Comparison of ENCODE assay signal across 8 cellular contexts in genomic region chr4:158769175-158769831, GRCh38. TPM values are rescaled to one million over a fixed set of nuclear protein-coding genes. Genes with fewer than 3 reads are reported as not detected.
A peak's percentile ranks its signal among the peaks of the same experiment; 100 is the strongest.
DNase-seq lines count a peak whose midpoint lies in the region; ATAC-seq and TF ChIP-seq lines count a peak whose summit lies in the region.

No MANE protein-coding gene starts in this region.

- TF ChIP-seq CTCF in BE2C (IDR thresholded peaks at IDR 0.05; ENCODE audit: low read depth, low read length) (no peak), WTC11 (IDR thresholded peaks at IDR 0.05) (no peak), kidney epithelial cell (IDR thresholded peaks at IDR 0.05; ENCODE audit: insufficient read depth, low read length, poor library complexity, severe bottlenecking) (no peak)

- H3K27me3 ChIP-seq in BE2C = no peaks in the 10 kb centered on the region
- H3K27me3 ChIP-seq in kidney epithelial cell (ENCODE audit: control insufficient read depth, insufficient read depth, low read length) = no peaks in the 10 kb centered on the region

- H3K4me3 ChIP-seq in BE2C (ENCODE audit: low read depth, low read length) (peak overlapping the region; percentile 92), kidney epithelial cell (ENCODE audit: low read depth, low read length) (peak overlapping the region; percentile 60)

- H3K4me1 ChIP-seq in BE2C = no peaks in the 10 kb centered on the region

- CTCF ChIA-PET in WTC11 (lab: Charles Lee) = no interaction called here

- H3K4me3 Mint-ChIP-seq in WTC11 = peak overlapping the region; percentile 98

- H3K4me1 Mint-ChIP-seq in WTC11 = peaks cover 29% of the 10 kb centered on the region

- DNase-seq in BE2C = peak; percentile 42
- DNase-seq in HK-2 (ENCODE audit: unreplicated experiment) = peak; percentile 54
- peak; percentile 59 for DNase-seq in WTC11 (ENCODE audit: low spot score)
- DNase-seq in central memory CD4-positive, alpha-beta T cell = peak; percentile 40
- no peak for DNase-seq in kidney epithelial cell (ENCODE audit: low read depth)
- peak; percentile 47 to 55 for DNase-seq in stimulated activated CD4-positive, alpha-beta T cell treated with anti-CD3 and anti-CD28 coated beads, Interleukin-2, amount 100 ng/mL, for 24 hours
- DNase-seq in NCI-H1436 treated with DMSO at 0.1 percent for 48 hours (lab: John Stamatoyannopoulos, UW) = no peak

- H3K36me3 ChIP-seq in BE2C (no peaks in the 10 kb centered on the region), kidney epithelial cell (ENCODE audit: control insufficient read depth, insufficient read depth, low read length) (no peaks in the 10 kb centered on the region)

- H3K27me3 Mint-ChIP-seq in WTC11 (ENCODE audit: low read depth) = peaks cover 22% of the 10 kb centered on the region

- POLR2A ChIA-PET in WTC11 (lab: Charles Lee) = no interaction called here

- H3K9me3 Mint-ChIP-seq in WTC11 = no peaks in the 10 kb centered on the region

- no peaks in the 10 kb centered on the region for H3K9me3 ChIP-seq in BE2C

- no peaks in the 10 kb centered on the region for H3K36me3 Mint-ChIP-seq in WTC11

- ATAC-seq in GM19467 (IDR thresholded peaks at IDR 0.05; ENCODE audit: unreplicated experiment) (peak; percentile 21), WTC11 (peak; percentile 64)

- H3K27ac Mint-ChIP-seq in WTC11 = peak overlapping the region; percentile 58; the same call in 1 of the 2 replicates

TF ChIP-seq in WTC11, 78 proteins besides CTCF, POLR2A, EP300 and RAD21:
- TF ChIP-seq ETV6 (CRISPR knock-in tag; IDR thresholded peaks at IDR 0.05) (peak; percentile 38; the same call in 1 of the 2 replicates), E2F4 (CRISPR knock-in tag; IDR thresholded peaks at IDR 0.05; ENCODE audit: borderline replicate concordance, low read depth) (no peak), SMAD4 (CRISPR knock-in tag; IDR thresholded peaks at IDR 0.05) (no peak), ZNF263 (CRISPR knock-in tag; IDR thresholded peaks at IDR 0.05; ENCODE audit: low read depth) (no peak), CREM (CRISPR knock-in tag; IDR thresholded peaks at IDR 0.05) (0 out of 2 replicates have a peak, but pooled peaks have one; percentile 2), ZNF423 (CRISPR knock-in tag; IDR thresholded peaks at IDR 0.05) (no peak), KAT7 (CRISPR knock-in tag; IDR thresholded peaks at IDR 0.05; ENCODE audit: borderline replicate concordance) (peak; percentile 21; the same call in 1 of the 2 replicates)
- TF ChIP-seq, protein P1, sequence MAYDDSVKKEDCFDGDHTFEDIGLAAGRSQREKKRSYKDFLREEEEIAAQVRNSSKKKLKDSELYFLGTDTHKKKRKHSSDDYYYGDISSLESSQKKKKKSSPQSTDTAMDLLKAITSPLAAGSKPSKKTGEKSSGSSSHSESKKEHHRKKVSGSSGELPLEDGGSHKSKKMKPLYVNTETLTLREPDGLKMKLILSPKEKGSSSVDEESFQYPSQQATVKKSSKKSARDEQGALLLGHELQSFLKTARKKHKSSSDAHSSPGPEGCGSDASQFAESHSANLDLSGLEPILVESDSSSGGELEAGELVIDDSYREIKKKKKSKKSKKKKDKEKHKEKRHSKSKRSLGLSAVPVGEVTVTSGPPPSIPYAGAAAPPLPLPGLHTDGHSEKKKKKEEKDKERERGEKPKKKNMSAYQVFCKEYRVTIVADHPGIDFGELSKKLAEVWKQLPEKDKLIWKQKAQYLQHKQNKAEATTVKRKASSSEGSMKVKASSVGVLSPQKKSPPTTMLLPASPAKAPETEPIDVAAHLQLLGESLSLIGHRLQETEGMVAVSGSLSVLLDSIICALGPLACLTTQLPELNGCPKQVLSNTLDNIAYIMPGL (CRISPR knock-in tag; IDR thresholded peaks at IDR 0.05) = peak; percentile 60; the same call in 1 of the 2 replicates
- TF ChIP-seq, protein P2, sequence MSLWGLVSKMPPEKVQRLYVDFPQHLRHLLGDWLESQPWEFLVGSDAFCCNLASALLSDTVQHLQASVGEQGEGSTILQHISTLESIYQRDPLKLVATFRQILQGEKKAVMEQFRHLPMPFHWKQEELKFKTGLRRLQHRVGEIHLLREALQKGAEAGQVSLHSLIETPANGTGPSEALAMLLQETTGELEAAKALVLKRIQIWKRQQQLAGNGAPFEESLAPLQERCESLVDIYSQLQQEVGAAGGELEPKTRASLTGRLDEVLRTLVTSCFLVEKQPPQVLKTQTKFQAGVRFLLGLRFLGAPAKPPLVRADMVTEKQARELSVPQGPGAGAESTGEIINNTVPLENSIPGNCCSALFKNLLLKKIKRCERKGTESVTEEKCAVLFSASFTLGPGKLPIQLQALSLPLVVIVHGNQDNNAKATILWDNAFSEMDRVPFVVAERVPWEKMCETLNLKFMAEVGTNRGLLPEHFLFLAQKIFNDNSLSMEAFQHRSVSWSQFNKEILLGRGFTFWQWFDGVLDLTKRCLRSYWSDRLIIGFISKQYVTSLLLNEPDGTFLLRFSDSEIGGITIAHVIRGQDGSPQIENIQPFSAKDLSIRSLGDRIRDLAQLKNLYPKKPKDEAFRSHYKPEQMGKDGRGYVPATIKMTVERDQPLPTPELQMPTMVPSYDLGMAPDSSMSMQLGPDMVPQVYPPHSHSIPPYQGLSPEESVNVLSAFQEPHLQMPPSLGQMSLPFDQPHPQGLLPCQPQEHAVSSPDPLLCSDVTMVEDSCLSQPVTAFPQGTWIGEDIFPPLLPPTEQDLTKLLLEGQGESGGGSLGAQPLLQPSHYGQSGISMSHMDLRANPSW (CRISPR knock-in tag; conservative IDR thresholded peaks at IDR 0.05; ENCODE audit: low read depth) = no peak
- TF ChIP-seq, protein P3, sequence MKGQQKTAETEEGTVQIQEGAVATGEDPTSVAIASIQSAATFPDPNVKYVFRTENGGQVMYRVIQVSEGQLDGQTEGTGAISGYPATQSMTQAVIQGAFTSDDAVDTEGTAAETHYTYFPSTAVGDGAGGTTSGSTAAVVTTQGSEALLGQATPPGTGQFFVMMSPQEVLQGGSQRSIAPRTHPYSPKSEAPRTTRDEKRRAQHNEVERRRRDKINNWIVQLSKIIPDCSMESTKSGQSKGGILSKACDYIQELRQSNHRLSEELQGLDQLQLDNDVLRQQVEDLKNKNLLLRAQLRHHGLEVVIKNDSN (CRISPR knock-in tag; IDR thresholded peaks at IDR 0.05) = no peak; the same call in 1 of the 2 replicates

RNA-seq across cellular contexts. Expression of gene FNIP2, which starts 0.5 kb away (rescaled TPM):
- 27.3 TPM for polyA plus RNA-seq in BE2C (2012; ENCODE audit: insufficient read depth, insufficient read length, low read depth)
- total RNA-seq in WTC11 (2021) (8.2 to 10.2 TPM (median 8.6 TPM) in 3 replicates), kidney epithelial cell (41.8 and 44.2 TPM in 2 replicates)

RNA-seq across cellular contexts. Expression of gene PPID, which starts 46.1 kb away (rescaled TPM):
- 35.6 TPM for polyA plus RNA-seq in BE2C (2012; ENCODE audit: insufficient read depth, insufficient read length, low read depth)
- total RNA-seq in WTC11 (2021) (38.3 to 40.5 TPM (median 40.3 TPM) in 3 replicates), kidney epithelial cell (37.6 and 40.8 TPM in 2 replicates)

Comparison
In these comparisons a context has a peak if more than half of its experiments do, and no peak if none do; other contexts are left out.
1. DNase-seq: peak in BE2C (single experiment), HK-2 (single experiment), WTC11 (single experiment), central memory CD4-positive, alpha-beta T cell (single experiment) and stimulated activated CD4-positive, alpha-beta T cell treated with anti-CD3 and anti-CD28 coated beads, Interleukin-2, amount 100 ng/mL, for 24 hours (2 of 2); none in kidney epithelial cell (single experiment) and NCI-H1436 treated with DMSO at 0.1 percent for 48 hours (single experiment).